In the genomic region with DNA sequence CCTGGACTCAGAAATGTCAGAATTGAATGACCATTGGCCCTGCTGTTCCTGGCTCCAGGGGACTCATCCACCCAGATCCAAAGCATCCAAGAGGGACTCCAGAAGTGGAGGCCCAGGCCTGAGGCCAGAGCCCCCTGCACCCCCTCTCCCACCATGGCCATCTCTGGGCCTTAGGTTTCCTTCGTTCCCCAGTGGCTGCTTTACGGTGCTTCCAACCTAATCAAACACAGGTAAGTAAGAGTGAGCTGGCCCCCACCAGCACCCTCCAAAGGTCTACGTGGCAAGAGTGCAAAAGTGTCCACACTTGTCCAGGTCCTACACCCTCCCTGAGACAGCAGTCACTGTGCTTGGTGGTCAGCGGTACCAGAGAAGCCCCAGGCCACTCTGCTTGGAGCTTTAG, we compare ENCODE assay signal across 16 cellular contexts.
A peak's percentile ranks its signal among the peaks of the same experiment; 100 is the strongest.
DNase-seq lines count a peak whose midpoint lies in the region; ATAC-seq and TF ChIP-seq lines count a peak whose summit lies in the region.
"Had no signal": no experiment of that assay in that cellular context is flagged by ENCODE, and none has a peak within 500 bp of the region (broad histone marks: within the 10 kb centered on the region; RNA-seq: fewer than 3 reads in every experiment).

No MANE protein-coding gene starts in this region.

- no peaks in the 10 kb centered on the region for H4K20me1 ChIP-seq in PC-9 (ENCODE audit: insufficient read depth)

- CTCF ChIA-PET in PC-9 (lab: Charles Lee): no interaction called here

- H3K27me3 Mint-ChIP-seq in osteocyte (ENCODE audit: unreplicated experiment): no peaks in the 10 kb centered on the region
- H3K27me3 Mint-ChIP-seq: CD4-positive, alpha-beta memory T cell had no signal

- H3K36me3 Mint-ChIP-seq in osteocyte (ENCODE audit: unreplicated experiment): peaks cover 19% of the 10 kb centered on the region

- intact Hi-C loops in colonic mucosa (cut with DNase I) (no loop called here), PC-9 (cut with micrococcal nuclease; ENCODE audit: unreplicated experiment) (no loop called here)

- H2AFZ ChIP-seq in PC-9: no peak overlapping the region

- no peak for ATAC-seq in lung (ENCODE audit: insufficient read depth, low FRiP score)
- ATAC-seq in GM21423 (IDR thresholded peaks at IDR 0.05; ENCODE audit: unreplicated experiment): no peak
- ATAC-seq in HG02798 (IDR thresholded peaks at IDR 0.05; ENCODE audit: poor library complexity, unreplicated experiment): no peak

- POLR2A ChIA-PET in PC-9 (lab: Charles Lee; ENCODE audit: unreplicated experiment): no interaction called here

- H3K9ac ChIP-seq in colonic mucosa (ENCODE audit: low read depth in 2 of 2, low read length in 2 of 2): no peak overlapping the region

- 91 to 93% methylated on average over 4 of the region's 4 CpGs for WGBS in lung, 2 donors

- no peak overlapping the region for H3K4me3 Mint-ChIP-seq in osteocyte (ENCODE audit: unreplicated experiment)
- H3K4me3 Mint-ChIP-seq: CD4-positive, alpha-beta memory T cell; HFFc6 had no signal

- no peaks in the 10 kb centered on the region for H3K9me2 ChIP-seq in PC-9 (ENCODE audit: insufficient read depth)

- no peak for TF ChIP-seq CTCF in colonic mucosa (IDR thresholded peaks at IDR 0.05)
- TF ChIP-seq CTCF in lung (IDR thresholded peaks at IDR 0.05; ENCODE audit: control extremely low read depth, extremely low read depth): no peak
- no peak for TF ChIP-seq CTCF in osteocyte (IDR thresholded peaks at IDR 0.05)
- no peak for TF ChIP-seq CTCF in PC-9 (conservative IDR thresholded peaks at IDR 0.05)

- H3K4me1 Mint-ChIP-seq in osteocyte (ENCODE audit: unreplicated experiment): peaks cover 7% of the 10 kb centered on the region
- H3K4me1 Mint-ChIP-seq: CD4-positive, alpha-beta memory T cell had no signal

- H3K27ac ChIP-seq in colonic mucosa: no peak overlapping the region
- no peak overlapping the region for H3K27ac ChIP-seq in lung (ENCODE audit: low read depth in 1 of 2, low read length in 1 of 2)
- no peak overlapping the region for H3K27ac ChIP-seq in PC-9

- BruUV-seq in PC-9 (replicated peaks; lab: Mats Ljungman, UMichigan): no TSS peak

- no peaks in the 10 kb centered on the region for H3F3A ChIP-seq in PC-9 (ENCODE audit: insufficient read depth, low read depth)

- H3K9me3 Mint-ChIP-seq in osteocyte (ENCODE audit: unreplicated experiment): peaks cover 23% of the 10 kb centered on the region

- no peaks in the 10 kb centered on the region for H3K27me3 ChIP-seq in colonic mucosa
- H3K27me3 ChIP-seq in lung (ENCODE audit: control insufficient read depth, insufficient read depth): no peaks in the 10 kb centered on the region
- peaks cover 26% of the 10 kb centered on the region for H3K27me3 ChIP-seq in PC-9 (ENCODE audit: insufficient read depth, low read depth)

- H3K4me1 ChIP-seq in colonic mucosa (no peaks in the 10 kb centered on the region), lung (ENCODE audit: control insufficient read depth in 2 of 2, insufficient read depth in 2 of 2, low read length in 2 of 2) (no peaks in the 10 kb centered on the region), PC-9 (replicated peaks; ENCODE audit: insufficient read depth) (no peaks in the 10 kb centered on the region)
- H3K4me1 ChIP-seq: HAP-1 had no signal

- H3K9me3 ChIP-seq in colonic mucosa: no peaks in the 10 kb centered on the region
- peaks cover 3 to 5% of the 10 kb centered on the region in 2 donors for H3K9me3 ChIP-seq in lung (ENCODE audit: control insufficient read depth in 2 of 2, insufficient read depth in 1 of 2, low read length in 1 of 2)
- H3K9me3 ChIP-seq in PC-9 (ENCODE audit: insufficient read depth, low read depth): peaks cover 10% of the 10 kb centered on the region; the same call in 1 of the 2 replicates
- H3K9me3 ChIP-seq: HAP-1 had no signal

- no peaks in the 10 kb centered on the region for H3K36me3 ChIP-seq in colonic mucosa
- no peaks in the 10 kb centered on the region for H3K36me3 ChIP-seq in lung (ENCODE audit: control insufficient read depth in 2 of 2, insufficient read depth in 2 of 2, low read length in 2 of 2)
- no peaks in the 10 kb centered on the region for H3K36me3 ChIP-seq in PC-9 (ENCODE audit: low read depth)
- H3K36me3 ChIP-seq: HAP-1 had no signal

- peak; percentile 7 for DNase-seq in colonic mucosa
- peak; percentile 21 for DNase-seq in lung (ENCODE audit: low spot score)
- peak; percentile 69 for DNase-seq in osteocyte (ENCODE audit: extremely low spot score, unreplicated experiment)
- no peak for DNase-seq in PC-9
- DNase-seq: C1 segment of cervical spinal cord; Calu3; CD4-positive, alpha-beta memory T cell; COR-L47; DMS53; DMS79 treated with DMSO at 0.1 percent for 48 hours; GF-D8; GOT3; HFFc6 had no signal

- no peak overlapping the region for H3K27ac Mint-ChIP-seq in osteocyte (ENCODE audit: unreplicated experiment)
- H3K27ac Mint-ChIP-seq: CD4-positive, alpha-beta memory T cell; HFFc6 had no signal

- H3K4me3 ChIP-seq in colonic mucosa (no peak overlapping the region), lung (no peak overlapping the region), PC-9 (no peak overlapping the region)
- H3K4me3 ChIP-seq: HAP-1 had no signal

- H3K79me2 ChIP-seq in PC-9 (ENCODE audit: low read depth): no peaks in the 10 kb centered on the region

- H3K4me2 ChIP-seq in PC-9: no peak overlapping the region

Comparison
In these comparisons a context has a peak if more than half of its experiments do, and no peak if none do; other contexts are left out.
1. DNase-seq: peak in colonic mucosa (single experiment), lung (single experiment) and osteocyte (single experiment); none in PC-9 (0 of 2).